8 cellular contexts compared by ENCODE assay signal in genomic region chr2:128988974-128989373, GRCh38.
"Had no signal": no experiment of that assay in that cellular context is flagged by ENCODE, and none has a peak within 500 bp of the region (broad histone marks: within the 10 kb centered on the region; RNA-seq: fewer than 3 reads in every experiment).

No MANE protein-coding gene starts in this region.

- H3K4me3 Mint-ChIP-seq: GM23338, H9, IgD-negative memory B cell had no signal

- H3K9me3 Mint-ChIP-seq: GM23338 had no signal

- H3K27ac Mint-ChIP-seq: GM23338, IgD-negative memory B cell had no signal

- H3K4me2 ChIP-seq: GM23338 had no signal

- FAIRE-seq: H1, H54, HepG2 had no signal

- DNase-seq: H9, HCEC 1CT had no signal

- H3K4me1 Mint-ChIP-seq: IgD-negative memory B cell had no signal

- H3K4me3 ChIP-seq: GM23338 had no signal

- H3K27me3 Mint-ChIP-seq: IgD-negative memory B cell had no signal

- H2AFZ ChIP-seq: GM23338 had no signal

- ATAC-seq: GM23338, HepG2 had no signal

- H3K36me3 Mint-ChIP-seq: IgD-negative memory B cell had no signal

- H3K27ac ChIP-seq: HL-60 had no signal
